ENCODE assay signal across 1 cellular context in the genomic region with DNA sequence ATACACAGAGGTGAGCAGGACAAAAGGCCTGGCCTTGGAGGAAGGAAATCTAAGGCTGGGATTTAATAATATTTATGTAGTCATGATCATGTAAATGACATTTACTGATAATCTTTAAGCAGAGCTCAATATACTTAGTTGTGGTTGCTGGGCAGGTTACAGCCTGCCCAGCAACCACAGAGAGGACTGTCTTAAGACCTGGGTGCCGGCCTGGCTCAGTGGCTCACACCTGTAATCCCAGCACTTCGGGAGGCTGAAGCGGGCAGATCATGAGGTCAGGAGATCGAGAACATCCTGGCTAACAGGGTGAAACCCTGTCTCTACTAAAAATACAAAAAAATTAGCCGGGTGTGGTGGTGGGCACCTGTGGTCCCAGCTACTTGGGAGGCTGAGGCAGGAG. TPM values are rescaled to one million over a fixed set of nuclear protein-coding genes. Genes with fewer than 3 reads are reported as not detected.
"Had no signal": no experiment of that assay in that cellular context is flagged by ENCODE, and none has a peak within 500 bp of the region (broad histone marks: within the 10 kb centered on the region; RNA-seq: fewer than 3 reads in every experiment).

No MANE protein-coding gene starts in this region.

RNA-seq across cellular contexts. Expression of gene NAV1, which starts 10.6 kb away (rescaled TPM):
- total RNA-seq: HepG2 had no signal
- polyA plus RNA-seq: HepG2 had no signal
